In the genomic region with DNA sequence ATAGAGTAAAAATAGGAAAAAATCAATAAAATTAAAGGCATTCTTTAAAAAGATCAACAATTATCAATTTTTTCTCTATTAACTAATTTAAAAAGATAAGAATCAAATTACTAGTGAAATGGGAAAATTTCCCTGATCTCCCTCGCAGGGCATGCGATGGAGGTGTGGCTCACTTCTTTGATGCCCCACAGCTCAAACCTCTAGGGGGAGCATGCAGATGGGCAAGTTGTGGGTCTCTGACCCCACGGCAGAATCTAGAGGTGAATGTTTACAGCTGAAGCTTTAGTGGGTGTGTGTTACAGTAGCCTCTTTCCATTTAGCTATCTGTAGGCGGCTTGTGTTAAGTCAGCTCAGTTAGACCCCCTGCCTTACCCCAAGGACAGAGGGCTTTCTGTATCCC, we compare ENCODE assay signal across 18 cellular contexts.
DNase-seq lines count a peak whose midpoint lies in the region; ATAC-seq and TF ChIP-seq lines count a peak whose summit lies in the region.
"Had no signal": no experiment of that assay in that cellular context is flagged by ENCODE, and none has a peak within 500 bp of the region (broad histone marks: within the 10 kb centered on the region; RNA-seq: fewer than 3 reads in every experiment).

No MANE protein-coding gene starts in this region.

- TF ChIP-seq CTCF in DND-41 (IDR thresholded peaks at IDR 0.05; ENCODE audit: borderline replicate concordance, extremely low read depth, low read length, poor library complexity, severe bottlenecking) (peak; percentile 18), GM13977 (IDR thresholded peaks at IDR 0.05; ENCODE audit: extremely low read depth, insufficient read depth, missing control alignments) (peak; percentile 13), PC-3 (conservative IDR thresholded peaks at IDR 0.05; ENCODE audit: low read depth, low read length) (0 out of 2 replicates have a peak, but pooled peaks have one; percentile 11)

- POLR2A ChIA-PET in PC-3 (lab: Charles Lee; ENCODE audit: unreplicated experiment), result no interaction called here

- H3K27me3 ChIP-seq in DND-41 (ENCODE audit: insufficient read depth, low read length, poor library complexity) (no peaks in the 10 kb centered on the region), PC-3 (ENCODE audit: low read length) (no peaks in the 10 kb centered on the region), iPS DF 6.9 (ENCODE audit: control insufficient read depth, insufficient read depth, low read length) (no peaks in the 10 kb centered on the region)
- H3K27me3 ChIP-seq: Peyer's patch had no signal

- H3K4me2 ChIP-seq in DND-41 (ENCODE audit: insufficient read depth, low read length), result no peak overlapping the region
- H3K4me2 ChIP-seq in PC-3 (ENCODE audit: low read length), result no peak overlapping the region

- intact Hi-C loops in PC-3 (cut with micrococcal nuclease), result no loop called here

- H3K4me3 ChIP-seq in DND-41 (ENCODE audit: low read depth in 1 of 2, low read length in 2 of 2) (no peak overlapping the region), PC-3 (ENCODE audit: low read length) (no peak overlapping the region), iPS DF 6.9 (ENCODE audit: low read length) (no peak overlapping the region)
- H3K4me3 ChIP-seq: Peyer's patch, SK-N-MC had no signal

- H3F3A ChIP-seq in PC-3 (ENCODE audit: low read length, unreplicated experiment), result no peaks in the 10 kb centered on the region

- H2AFZ ChIP-seq in DND-41 (ENCODE audit: low read depth, low read length) (no peak overlapping the region), PC-3 (ENCODE audit: low read length) (no peak overlapping the region)

- DNase-seq in DND-41 (no peak), GM13977 (ENCODE audit: low spot score) (no peak), PC-3 (no peak), iPS DF 6.9 (ENCODE audit: low read depth, low spot score) (peak; percentile 9), amniotic stem cell (lab: John Stamatoyannopoulos, UW) (no peak)
- DNase-seq in activated naive CD4-positive, alpha-beta T cell treated with Interleukin-2 at 50 U/mL for 16 hours, result no peak
- DNase-seq: AML-193; CD4-positive, CD25-positive, alpha-beta regulatory T cell; HCEC 1CT; NCI-H1436; NCI-H2029 treated with DMSO at 0.1 percent for 48 hours; NCI-H510A; NCI-H774; Peyer's patch; Right ventricle myocardium superior; T-cell had no signal

- H3K4me1 ChIP-seq in DND-41 (ENCODE audit: insufficient read depth, low read length) (no peaks in the 10 kb centered on the region), PC-3 (ENCODE audit: insufficient read depth, low read length) (no peaks in the 10 kb centered on the region), iPS DF 6.9 (ENCODE audit: control insufficient read depth, insufficient read depth, low read length) (no peaks in the 10 kb centered on the region)
- H3K4me1 ChIP-seq: Peyer's patch had no signal

- CTCF ChIA-PET in PC-3 (lab: Charles Lee), result no interaction called here

- no peaks in the 10 kb centered on the region for H3K79me2 ChIP-seq in DND-41 (ENCODE audit: insufficient read depth, low read length)
- H3K79me2 ChIP-seq in PC-3 (ENCODE audit: low read length), result no peaks in the 10 kb centered on the region

- no peaks in the 10 kb centered on the region for H3K9me3 ChIP-seq in DND-41 (ENCODE audit: insufficient read depth, low read length, severe bottlenecking)
- H3K9me3 ChIP-seq in PC-3 (ENCODE audit: low read length), result no peaks in the 10 kb centered on the region
- H3K9me3 ChIP-seq in iPS DF 6.9 (ENCODE audit: control insufficient read depth, insufficient read depth, low read length), result no peaks in the 10 kb centered on the region
- H3K9me3 ChIP-seq: Peyer's patch had no signal

- whole genome bisulfite sequencing in iPS DF 6.9 (ENCODE audit: insufficient coverage, insufficient read length), result no CpG with 5 or more reads among the region's 4 CpGs

- H3K9me2 ChIP-seq in PC-3 (replicated peaks; ENCODE audit: low read length), result no peaks in the 10 kb centered on the region

- H3K9ac ChIP-seq in DND-41 (ENCODE audit: low read depth, low read length), result no peak overlapping the region
- no peak overlapping the region for H3K9ac ChIP-seq in PC-3 (ENCODE audit: low read length)

- ATAC-seq in DND-41 (ENCODE audit: insufficient read depth, low read depth) (no peak), PC-3 (no peak), HG02970 (IDR thresholded peaks at IDR 0.05; ENCODE audit: low FRiP score, unreplicated experiment) (no peak)
- ATAC-seq: T-cell had no signal

- no peaks in the 10 kb centered on the region for H3K36me3 ChIP-seq in DND-41 (ENCODE audit: insufficient read depth, low read length)
- no peaks in the 10 kb centered on the region for H3K36me3 ChIP-seq in PC-3 (ENCODE audit: low read depth, low read length)
- H3K36me3 ChIP-seq in iPS DF 6.9 (ENCODE audit: control insufficient read depth, insufficient read depth, low read length), result no peaks in the 10 kb centered on the region
- H3K36me3 ChIP-seq: Peyer's patch had no signal

- in situ Hi-C loops in GM13977 (cut with MboI; ENCODE audit: low pct_unique_long_range_greater_than_20kb, low sequenced_read_pairs, unreplicated experiment), result no loop called here

- no TSS peak for BruUV-seq in PC-3 (replicated peaks; lab: Mats Ljungman, UMichigan)

- H3K27ac ChIP-seq in DND-41 (ENCODE audit: low read length), result no peak overlapping the region
- H3K27ac ChIP-seq in PC-3 (ENCODE audit: low read length), result no peak overlapping the region
- H3K27ac ChIP-seq in iPS DF 6.9 (ENCODE audit: low read length), result no peak overlapping the region
- H3K27ac ChIP-seq: Peyer's patch, SK-N-MC had no signal

- H4K20me1 ChIP-seq in DND-41 (ENCODE audit: insufficient read depth, low read length) (no peaks in the 10 kb centered on the region), PC-3 (ENCODE audit: low read length) (no peaks in the 10 kb centered on the region)
